Comparison of ENCODE assay signal across 10 cellular contexts in the genomic region with DNA sequence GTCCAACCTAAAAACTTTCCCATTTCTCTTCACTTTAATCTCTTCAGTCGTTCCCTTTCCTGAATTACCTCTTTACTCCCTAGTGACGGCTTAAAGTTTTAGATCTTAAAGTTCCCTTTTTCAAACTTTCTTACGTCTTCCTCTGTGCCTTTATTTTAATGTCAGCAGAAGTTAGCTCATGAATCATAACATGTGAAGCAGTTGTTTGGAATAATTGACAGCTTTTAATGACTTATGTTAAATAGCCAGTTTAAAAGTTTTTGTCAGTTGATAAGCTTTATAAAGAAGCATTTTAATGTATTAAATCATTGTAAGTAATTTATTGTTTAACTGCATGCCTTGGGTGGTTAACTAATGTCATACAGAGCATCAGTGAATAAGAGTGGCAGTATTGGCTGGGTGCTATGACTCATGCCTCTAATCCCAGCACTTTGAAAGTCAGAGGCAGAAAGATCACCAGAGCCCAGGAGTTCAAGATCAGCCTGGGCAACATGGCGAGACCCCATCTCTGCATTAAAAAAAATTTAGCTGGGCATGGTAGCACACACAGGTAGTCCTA. TPM values are rescaled to one million over a fixed set of nuclear protein-coding genes. Genes with fewer than 3 reads are reported as not detected.
DNase-seq lines count a peak whose midpoint lies in the region; ATAC-seq and TF ChIP-seq lines count a peak whose summit lies in the region.
"Had no signal": no experiment of that assay in that cellular context is flagged by ENCODE, and none has a peak within 500 bp of the region (broad histone marks: within the 10 kb centered on the region; RNA-seq: fewer than 3 reads in every experiment).

No MANE protein-coding gene starts in this region.

- no peaks in the 10 kb centered on the region for H3K9me3 Mint-ChIP-seq in activated T-cell treated with anti-CD3 and anti-CD28 coated beads, Interleukin-2, amount 50 U/mL, for 24 hours

- H3K27me3 ChIP-seq in right atrium auricular region, result no peaks in the 10 kb centered on the region
- no peaks in the 10 kb centered on the region for H3K27me3 ChIP-seq in BE2C

- no peaks in the 10 kb centered on the region for H3K9me3 ChIP-seq in right atrium auricular region
- no peaks in the 10 kb centered on the region for H3K9me3 ChIP-seq in BE2C
- H3K9me3 ChIP-seq: Caco-2, mucosa of descending colon had no signal

- H3K36me3 Mint-ChIP-seq in activated T-cell treated with anti-CD3 and anti-CD28 coated beads, Interleukin-2, amount 50 U/mL, for 24 hours (ENCODE audit: low read depth), result no peaks in the 10 kb centered on the region

- H3K27ac Mint-ChIP-seq in activated T-cell treated with anti-CD3 and anti-CD28 coated beads, Interleukin-2, amount 50 U/mL, for 24 hours, result peak overlapping the region; percentile 82

- peak; percentile 4 for DNase-seq in stimulated activated CD4-positive, alpha-beta T cell treated with anti-CD3 and anti-CD28 coated beads, Interleukin-1b, Interleukin-23, amount 100 ng/mL, for 48 hours
- DNase-seq in stimulated activated CD4-positive, alpha-beta T cell treated with anti-CD3 and anti-CD28 coated beads, Interleukin-4, amount 100 ng/mL, for 1 hour, result no peak
- no peak for DNase-seq in activated T-cell treated with anti-CD3 and anti-CD28 coated beads, Interleukin-2, amount 50 U/mL, for 24 hours
- DNase-seq in right atrium auricular region (ENCODE audit: low spot score), result no peak
- DNase-seq in BE2C, result no peak
- DNase-seq in iPS-NIHi11 (ENCODE audit: low spot score), result no peak
- DNase-seq: Caco-2, mucosa of descending colon had no signal

- no peaks in the 10 kb centered on the region for H3K36me3 ChIP-seq in right atrium auricular region
- H3K36me3 ChIP-seq in BE2C, result no peaks in the 10 kb centered on the region

- TF ChIP-seq CTCF in right atrium auricular region (IDR thresholded peaks at IDR 0.05) (no peak), BE2C (IDR thresholded peaks at IDR 0.05; ENCODE audit: low read depth, low read length) (no peak)

- no peaks in the 10 kb centered on the region for H3K27me3 Mint-ChIP-seq in activated T-cell treated with anti-CD3 and anti-CD28 coated beads, Interleukin-2, amount 50 U/mL, for 24 hours

- ATAC-seq in HG03469 (IDR thresholded peaks at IDR 0.05; ENCODE audit: unreplicated experiment) (no peak), GM18519 (IDR thresholded peaks at IDR 0.05; ENCODE audit: low FRiP score, unreplicated experiment) (no peak)
- ATAC-seq: mucosa of descending colon had no signal

- H3K4me1 ChIP-seq in right atrium auricular region (peaks cover 0 to 69% of the 10 kb centered on the region in 2 donors), BE2C (peaks cover 21% of the 10 kb centered on the region)
- H3K4me1 ChIP-seq: Caco-2 had no signal

- H3K4me3 ChIP-seq in right atrium auricular region, result no peak overlapping the region
- H3K4me3 ChIP-seq in BE2C (ENCODE audit: low read depth, low read length), result no peak overlapping the region
- H3K4me3 ChIP-seq: mucosa of descending colon had no signal

- H3K4me3 Mint-ChIP-seq in activated T-cell treated with anti-CD3 and anti-CD28 coated beads, Interleukin-2, amount 50 U/mL, for 24 hours, result peak overlapping the region; percentile 10

- peaks cover 49% of the 10 kb centered on the region for H3K4me1 Mint-ChIP-seq in activated T-cell treated with anti-CD3 and anti-CD28 coated beads, Interleukin-2, amount 50 U/mL, for 24 hours (ENCODE audit: low read depth)

- peak overlapping the region; percentile 52 to 71 for H3K27ac ChIP-seq in right atrium auricular region

RNA-seq across cellular contexts. Expression of a gene that starts 33.9 kb away (rescaled TPM):
- total RNA-seq in right atrium auricular region, result 10 to 100 TPM; 15.5 to 17.2 TPM
- 5.1 TPM for polyA plus RNA-seq in BE2C (2012; ENCODE audit: insufficient read depth, insufficient read length, low read depth)
